In the genomic region with DNA sequence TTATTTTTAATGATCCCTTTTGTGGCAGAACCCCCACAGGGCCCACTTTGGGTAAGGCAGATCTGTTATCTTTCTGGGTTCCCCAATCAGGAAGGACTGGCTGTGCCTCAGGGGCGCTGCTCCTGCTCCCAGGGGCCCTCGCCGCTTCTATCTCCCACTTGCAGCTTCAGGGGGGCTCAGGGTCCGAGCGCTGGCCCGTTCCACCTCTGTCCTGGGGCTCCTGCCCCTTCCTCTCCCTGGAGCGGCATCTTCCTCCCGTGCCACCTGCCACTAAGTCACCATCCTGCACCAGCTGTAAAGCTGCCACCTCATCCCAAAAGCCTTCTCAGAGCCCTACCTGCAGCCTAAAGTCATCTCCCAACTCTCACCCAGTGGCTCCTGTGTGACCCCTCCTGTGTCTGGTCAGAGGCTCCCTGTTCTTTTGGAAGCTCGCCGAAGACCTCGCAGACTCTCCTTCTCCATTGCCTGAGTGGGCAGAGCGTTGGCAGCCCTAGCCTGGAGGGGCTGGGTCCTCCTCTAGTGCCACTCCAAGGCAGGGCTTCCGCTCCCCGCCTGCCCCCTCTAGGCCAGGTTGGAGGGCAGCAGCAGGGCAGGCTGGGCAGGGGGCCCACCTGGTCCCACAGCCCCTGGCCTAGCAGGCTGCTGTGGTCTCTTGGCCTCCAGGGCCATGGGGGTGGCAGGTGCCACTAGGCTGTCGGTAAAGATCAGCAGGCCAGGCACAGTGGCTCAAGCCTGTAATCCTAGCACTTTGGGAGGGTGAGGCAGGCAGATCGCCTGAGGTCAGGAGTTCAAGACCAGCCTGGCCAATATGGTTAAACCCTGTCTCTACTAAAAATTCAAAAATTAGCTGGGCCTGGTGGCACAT, we compare ENCODE assay signal across 21 cellular contexts.
DNase-seq lines count a peak whose midpoint lies in the region; FAIRE-seq and TF ChIP-seq lines count a peak whose summit lies in the region.
"Had no signal": no experiment of that assay in that cellular context is flagged by ENCODE, and none has a peak within 500 bp of the region (broad histone marks: within the 10 kb centered on the region; RNA-seq: fewer than 3 reads in every experiment).

No MANE protein-coding gene starts in this region.

- TF ChIP-seq EP300 in H1 (IDR thresholded peaks at IDR 0.05; ENCODE audit: borderline replicate concordance in 1 of 2, low read depth in 2 of 2, low read length in 2 of 2), result no peak

- FAIRE-seq in H1 (lab: Jason Lieb, UNC), result no peak
- FAIRE-seq: A549, TTC549 had no signal

- H3K4ac ChIP-seq in H1 (replicated peaks; ENCODE audit: insufficient read length, low read depth, low read length), result no peak overlapping the region

- no peak overlapping the region for H2BK15ac ChIP-seq in H1 (ENCODE audit: low read length)

- no peaks in the 10 kb centered on the region for H3K36me3 ChIP-seq in H1 (ENCODE audit: control insufficient read depth in 2 of 4, insufficient read depth in 4 of 4, low read length in 3 of 4)
- H3K36me3 ChIP-seq: neural progenitor cell, thyroid gland had no signal

- H3K4me3 ChIP-seq in H1 (ENCODE audit: extremely low read depth in 1 of 4, insufficient read depth in 2 of 4, low read depth in 3 of 4, low read length in 4 of 4), result no peak overlapping the region
- H3K4me3 ChIP-seq: A549, neural progenitor cell, psoas muscle, thyroid gland had no signal

- no peak overlapping the region for H2BK20ac ChIP-seq in H1 (ENCODE audit: low read length)

- no peak overlapping the region for H3K56ac ChIP-seq in H1 (replicated peaks; ENCODE audit: insufficient read length, low read depth, low read length)

- TF ChIP-seq RAD21 in H1 (IDR thresholded peaks at IDR 0.05 in 1 of 2, conservative IDR thresholded peaks at IDR 0.05 in 1 of 2; ENCODE audit: low read depth in 2 of 2, low read length in 2 of 2), result no peak

- no peak overlapping the region for H3K27ac ChIP-seq in H1 (ENCODE audit: low read depth, low read length)
- H3K27ac ChIP-seq: A549, C4-2B, neural progenitor cell, psoas muscle, thyroid gland had no signal

- no peaks in the 10 kb centered on the region for H3K23me2 ChIP-seq in H1 (ENCODE audit: low read depth, low read length)

- intact Hi-C loops in posterior vena cava (cut with DNase I), result no loop called here

- TF ChIP-seq POLR2A in H1 (IDR thresholded peaks at IDR 0.05; ENCODE audit: control extremely low read depth in 1 of 2, low read depth in 2 of 2, low read length in 2 of 2), result no peak

- TF ChIP-seq CTCF in GM13976 (IDR thresholded peaks at IDR 0.05; ENCODE audit: borderline replicate concordance, control extremely low read depth, extremely low read depth, insufficient read depth, missing control alignments) (no peak), H1 (IDR thresholded peaks at IDR 0.05; ENCODE audit: control extremely low read depth in 1 of 3, insufficient read depth in 1 of 3, low read depth in 1 of 3, low read length in 3 of 3) (no peak)

- H3K23ac ChIP-seq in H1 (ENCODE audit: insufficient read length), result no peak overlapping the region

- H4K8ac ChIP-seq in H1 (ENCODE audit: extremely low read depth, insufficient read depth, low read length), result peak overlapping the region; percentile 65; the same call in 1 of the 2 replicates

- no peak overlapping the region for H3K4me2 ChIP-seq in H1 (ENCODE audit: insufficient read depth in 1 of 2, low read depth in 2 of 2, low read length in 2 of 2)
- H3K4me2 ChIP-seq: A549, neural progenitor cell had no signal

- no peak overlapping the region for H2AK5ac ChIP-seq in H1 (ENCODE audit: low read depth, low read length)

- CTCF ChIA-PET in H1 (lab: Charles Lee; ENCODE audit: partially characterized antibody), result interaction anchor here (1.1 to 2.9 kb wide), 4 partner anchors 10 to 56 kb away, joined by 3 to 9 read pairs (median 4); no protein-coding TSS in a partner anchor

- H3K4me1 ChIP-seq in H1 (replicated peaks in 1 of 4; ENCODE audit: control insufficient read depth in 3 of 4, insufficient read depth in 4 of 4, low read length in 3 of 4), result 0 out of 7 replicates have a peak, but pooled peaks cover 0 to 5% (median 0%) of the 10 kb centered on the region in 4 experiments
- H3K4me1 ChIP-seq: A549, neural progenitor cell, thyroid gland had no signal

- no peak overlapping the region for H2BK12ac ChIP-seq in H1 (ENCODE audit: low read depth, low read length)

- H3K9me3 ChIP-seq in H1 (ENCODE audit: insufficient read depth in 2 of 2, low read depth in 1 of 2, low read length in 1 of 2), result no peaks in the 10 kb centered on the region
- H3K9me3 ChIP-seq: A549, psoas muscle, thyroid gland had no signal

- no peak overlapping the region for H2BK120ac ChIP-seq in H1 (replicated peaks; ENCODE audit: low read depth, low read length)

- H4K91ac ChIP-seq in H1 (replicated peaks; ENCODE audit: insufficient read length, low read length), result no peak overlapping the region

- H3K79me2 ChIP-seq in H1 (ENCODE audit: control insufficient read depth in 1 of 2, insufficient read depth in 2 of 2, low read length in 2 of 2), result no peaks in the 10 kb centered on the region

- H2AFZ ChIP-seq in H1 (ENCODE audit: low read length), result no peak overlapping the region
- H2AFZ ChIP-seq: neural progenitor cell had no signal

- peaks cover 0 to 2% of the 10 kb centered on the region in 2 experiments for H4K20me1 ChIP-seq in H1 (replicated peaks in 1 of 2; ENCODE audit: control insufficient read depth in 1 of 2, insufficient read depth in 2 of 2, low read length in 2 of 2)

- no peak overlapping the region for H3K14ac ChIP-seq in H1 (ENCODE audit: insufficient read length)

- no peak overlapping the region for H3K18ac ChIP-seq in H1 (ENCODE audit: extremely low read depth, low read length)

- POLR2A ChIA-PET in H1 (lab: Charles Lee; ENCODE audit: partially characterized antibody), result interaction anchor here (1.0 to 1.5 kb wide), 2 partner anchors 60 to 158 kb away, joined by 3 read pairs; no protein-coding TSS in a partner anchor

- no peak overlapping the region for H2BK5ac ChIP-seq in H1 (ENCODE audit: low read depth, low read length)

- in situ Hi-C loops in GM13976 (cut with MboI; ENCODE audit: low sequenced_read_pairs, unreplicated experiment), result no loop called here

- H3K79me1 ChIP-seq in H1 (ENCODE audit: low read depth, low read length), result no peaks in the 10 kb centered on the region

- H3K27me3 ChIP-seq in H1 (replicated peaks in 1 of 4; ENCODE audit: control insufficient read depth in 3 of 4, extremely low read depth in 1 of 4, insufficient read depth in 3 of 4, low read length in 3 of 4), result no peaks in the 10 kb centered on the region
- H3K27me3 ChIP-seq: neural progenitor cell, thyroid gland had no signal

- WGBS in H1 (ENCODE audit: extremely low coverage in 1 of 2, insufficient coverage in 1 of 2, insufficient read length in 1 of 2, insufficient replicate concordance in 2 of 2, low coverage in 1 of 2, low lambda C conversion rate in 2 of 2, missing lambda C conversion rate in 1 of 2), 2 experiments, result 84% methylated on average over 16 of the region's 16 CpGs; no CpG with 5 or more reads in 1 of the 2 experiments

- DNase-seq in 8988T (peak; percentile 6), GM13976 (ENCODE audit: low spot score) (peak; percentile 23), H1 (ENCODE audit: low read depth in 1 of 2, low spot score in 2 of 2) (peak in 1 of 2 experiments; percentile 35), posterior vena cava (ENCODE audit: low spot score) (peak; percentile 62), NCI-H2029 (lab: John Stamatoyannopoulos, UW) (no peak), amniotic stem cell (lab: John Stamatoyannopoulos, UW) (no peak), hippocampal formation (lab: John Stamatoyannopoulos, UW) (no peak), hypothalamus (lab: John Stamatoyannopoulos, UW) (no peak)
- DNase-seq: activated CD4-positive, alpha-beta T cell treated with anti-CD3 and anti-CD28 coated beads for 36 hours; activated naive CD8-positive, alpha-beta T cell treated with anti-CD3 and anti-CD28 coated beads for 36 hours; Calu3; Karpas-422; NCI-H1694 treated with DMSO at 0.1 percent for 48 hours; NCI-H2227 treated with DMSO at 0.1 percent for 48 hours; psoas muscle; stimulated activated CD4-positive, alpha-beta T cell treated with anti-CD3 and anti-CD28 coated beads, Interleukin-1b, Interleukin-23, amount 100 ng/mL, for 48 hours; thyroid gland had no signal

- no peak overlapping the region for H4K5ac ChIP-seq in H1 (ENCODE audit: insufficient read length, low read depth, low read length)

- no peak overlapping the region for H3K9ac ChIP-seq in H1 (replicated peaks in 1 of 4; ENCODE audit: extremely low read depth in 1 of 4, low read depth in 3 of 4, low read length in 3 of 4)
- H3K9ac ChIP-seq: neural progenitor cell had no signal

TF ChIP-seq in H1, 55 proteins besides CTCF, POLR2A, EP300 and RAD21 (continues in another document):
- TF ChIP-seq FOSL1 (IDR thresholded peaks at IDR 0.05; ENCODE audit: insufficient read depth, low read depth, low read length) (no peak), CREB1 (IDR thresholded peaks at IDR 0.05) (no peak), ZNF274 (IDR thresholded peaks at IDR 0.05; ENCODE audit: borderline replicate concordance, extremely low read depth, low read length) (no peak), SP1 (IDR thresholded peaks at IDR 0.05; ENCODE audit: low read depth, low read length) (no peak), HDAC2 (IDR thresholded peaks at IDR 0.05; ENCODE audit: borderline replicate concordance in 1 of 2, low read depth in 2 of 2, low read length in 2 of 2) (no peak), GTF2F1 (IDR thresholded peaks at IDR 0.05; ENCODE audit: borderline replicate concordance, low read depth, low read length) (no peak), EZH2 (IDR thresholded peaks at IDR 0.05; ENCODE audit: low read depth, low read length, severe bottlenecking) (no peak)

Comparison
In these comparisons a context has a peak if more than half of its experiments do, and no peak if none do; other contexts are left out.
1. DNase-seq: peak in 8988T (single experiment), GM13976 (single experiment) and posterior vena cava (single experiment); none in NCI-H2029 (single experiment), amniotic stem cell (single experiment), hippocampal formation (0 of 2) and hypothalamus (0 of 51).